16 cellular contexts compared by ENCODE assay signal in genomic region chr7:136056827-136057226, GRCh38.
"Had no signal": no experiment of that assay in that cellular context is flagged by ENCODE, and none has a peak within 500 bp of the region (broad histone marks: within the 10 kb centered on the region; RNA-seq: fewer than 3 reads in every experiment).

No MANE protein-coding gene starts in this region.

- H3K4me1 Mint-ChIP-seq: activated CD8-positive, alpha-beta memory T cell treated with anti-CD3 and anti-CD28 coated beads, Interleukin-2, amount 10 ng/mL, durations not matched to agents 7 days and 5 days had no signal

- H3K36me3 ChIP-seq: heart left ventricle, stomach, thoracic aorta had no signal

- ATAC-seq: activated CD4-positive, CD25-positive, alpha-beta regulatory T cell treated with anti-CD3 and anti-CD28 coated beads, Interleukin-2, amount 50 U/mL, for 24 hours; activated CD8-positive, alpha-beta memory T cell treated with anti-CD3 and anti-CD28 coated beads, Interleukin-2, amount 10 ng/mL, durations not matched to agents 7 days and 5 days; left colon; psoas muscle; T-helper 17 cell had no signal

- H3K4me3 ChIP-seq: dorsolateral prefrontal cortex, heart left ventricle, psoas muscle, stomach, thoracic aorta had no signal

- DNase-seq: activated CD4-positive, alpha-beta T cell treated with anti-CD3 and anti-CD28 coated beads, Interleukin-2, amount 50 U/mL, for 48 hours; activated CD8-positive, alpha-beta memory T cell treated with anti-CD3 and anti-CD28 coated beads, Interleukin-2, amount 10 ng/mL, durations not matched to agents 7 days and 5 days; activated naive CD4-positive, alpha-beta T cell treated with anti-CD3 and anti-CD28 coated beads, Interleukin-2, amount 50 U/mL, for 16 hours; activated T-cell treated with anti-CD3 and anti-CD28 coated beads, Interleukin-2, amount 50 U/mL, for 1 hour; dorsolateral prefrontal cortex; endodermal cell; heart left ventricle; left colon; nephron progenitor cell; psoas muscle; stimulated activated CD4-positive, alpha-beta T cell treated with anti-CD3 and anti-CD28 coated beads, Interleukin-1b, Interleukin-23, amount 100 ng/mL, for 48 hours; stomach; T-helper 17 cell had no signal

- H3K9me3 Mint-ChIP-seq: endodermal cell, memory B cell, nephron progenitor cell had no signal

- H3K27ac Mint-ChIP-seq: activated CD8-positive, alpha-beta memory T cell treated with anti-CD3 and anti-CD28 coated beads, Interleukin-2, amount 10 ng/mL, durations not matched to agents 7 days and 5 days; endodermal cell; memory B cell; nephron progenitor cell; T-helper 17 cell had no signal

- H3K27me3 Mint-ChIP-seq: activated CD8-positive, alpha-beta memory T cell treated with anti-CD3 and anti-CD28 coated beads, Interleukin-2, amount 10 ng/mL, durations not matched to agents 7 days and 5 days; memory B cell; T-helper 17 cell had no signal

- H3K36me3 Mint-ChIP-seq: activated CD8-positive, alpha-beta memory T cell treated with anti-CD3 and anti-CD28 coated beads, Interleukin-2, amount 10 ng/mL, durations not matched to agents 7 days and 5 days had no signal

- H3K27ac ChIP-seq: dorsolateral prefrontal cortex, heart left ventricle, psoas muscle, stomach, thoracic aorta had no signal

- H3K4me3 Mint-ChIP-seq: activated CD8-positive, alpha-beta memory T cell treated with anti-CD3 and anti-CD28 coated beads, Interleukin-2, amount 10 ng/mL, durations not matched to agents 7 days and 5 days; endodermal cell; memory B cell; nephron progenitor cell; T-helper 17 cell had no signal

- H3K9me3 ChIP-seq: heart left ventricle, psoas muscle, stomach, thoracic aorta had no signal
